Comparison of ENCODE assay signal across 10 cellular contexts in the genomic region with DNA sequence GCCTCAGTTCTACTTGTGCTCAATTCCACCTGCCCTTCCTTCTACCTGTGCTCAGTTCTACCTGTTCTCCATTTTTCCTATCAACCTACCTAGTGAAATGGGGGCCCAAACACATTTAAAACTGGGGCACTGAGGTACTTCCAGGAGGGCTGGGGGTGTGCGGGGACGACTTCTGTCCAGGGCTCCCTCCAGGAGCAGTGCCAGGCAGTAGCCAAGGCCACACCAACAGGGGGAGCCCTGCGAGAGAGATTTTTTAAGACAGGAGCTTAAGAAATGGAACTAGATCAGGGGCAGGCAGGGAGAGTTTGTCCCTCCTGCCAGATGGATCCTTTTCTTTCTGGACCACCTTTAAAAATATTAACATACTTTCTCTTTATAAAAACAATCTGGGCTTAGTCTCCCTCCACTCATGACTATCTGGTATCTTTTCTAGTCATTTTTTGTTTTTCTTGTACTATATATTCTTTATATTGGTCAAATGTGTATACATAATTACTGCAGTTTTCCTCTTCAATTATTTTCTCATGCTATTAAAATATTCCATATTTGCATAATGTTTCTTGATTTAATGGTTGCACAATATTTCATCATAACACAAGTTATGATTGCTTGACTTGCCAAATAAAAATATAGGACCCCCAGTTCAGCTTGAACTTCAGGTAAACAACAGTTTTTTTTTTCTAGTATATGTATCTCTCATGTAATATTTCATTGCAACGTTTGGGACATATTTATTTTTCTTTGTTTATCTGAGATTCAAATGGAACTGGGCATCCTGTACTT. TPM values are rescaled to one million over a fixed set of nuclear protein-coding genes. Genes with fewer than 3 reads are reported as not detected.
DNase-seq lines count a peak whose midpoint lies in the region; ATAC-seq and TF ChIP-seq lines count a peak whose summit lies in the region.
"Had no signal": no experiment of that assay in that cellular context is flagged by ENCODE, and none has a peak within 500 bp of the region (broad histone marks: within the 10 kb centered on the region; RNA-seq: fewer than 3 reads in every experiment).

No MANE protein-coding gene starts in this region.

- H3K27ac Mint-ChIP-seq in osteocyte (ENCODE audit: unreplicated experiment) = no peak overlapping the region
- H3K27ac Mint-ChIP-seq: stimulated activated effector memory CD8-positive, alpha-beta T cell treated with anti-CD3 and anti-CD28 coated beads, Interleukin-12 subunit alpha, Interleukin-12 subunit beta, amount 100 ng/mL, for 72 hours had no signal

- H3K4me1 ChIP-seq in HEK293 (ENCODE audit: control insufficient read depth, insufficient read depth, low read length) (no peaks in the 10 kb centered on the region), esophagus squamous epithelium (no peaks in the 10 kb centered on the region)

- H3K27me3 Mint-ChIP-seq in osteocyte (ENCODE audit: unreplicated experiment) = no peaks in the 10 kb centered on the region

- H3K27ac ChIP-seq in HEK293 (ENCODE audit: extremely low read depth, low read depth, low read length) = no peak overlapping the region
- H3K27ac ChIP-seq in esophagus squamous epithelium = no peak overlapping the region

- H3K36me3 ChIP-seq in HEK293 (ENCODE audit: control insufficient read depth in 2 of 2, insufficient read depth in 1 of 2, low read length in 2 of 2) (peaks cover 0 to 4% of the 10 kb centered on the region in 2 experiments; a peak in 1 of 3 replicates), esophagus squamous epithelium (peaks cover 0 to 16% (median 0%) of the 10 kb centered on the region in 3 donors)

- H3K9me3 ChIP-seq in HEK293 (ENCODE audit: control insufficient read depth, insufficient read depth, low read depth, low read length) (no peaks in the 10 kb centered on the region), esophagus squamous epithelium (no peaks in the 10 kb centered on the region)

- TF ChIP-seq CTCF in AG10803 (conservative IDR thresholded peaks at IDR 0.05; ENCODE audit: low read length) = peak; percentile 60
- TF ChIP-seq CTCF in HEK293 (tag by site-specific recombination; IDR thresholded peaks at IDR 0.05) = no peak
- peak; percentile 62 for TF ChIP-seq CTCF in osteocyte (IDR thresholded peaks at IDR 0.05)
- TF ChIP-seq CTCF in esophagus squamous epithelium (IDR thresholded peaks at IDR 0.05) = peak in 2 of 6 experiments; percentile 30 to 48

- DNase-seq in AG10803 (ENCODE audit: low read depth) = peak; percentile 31
- peak; percentile 47 for DNase-seq in SKM-1 treated with dmso at 0.1 percent for 144 hours (lab: John Stamatoyannopoulos, UW; ENCODE audit: unreplicated experiment)
- peak; percentile 12 to 27 for DNase-seq in erythroblast (lab: John Stamatoyannopoulos, UW)
- no peak for DNase-seq in osteocyte (ENCODE audit: extremely low spot score, unreplicated experiment)
- no peak for DNase-seq in SHP77 treated with DMSO at 0.1 percent for 48 hours (lab: John Stamatoyannopoulos, UW)
- no peak for DNase-seq in esophagus squamous epithelium (lab: John Stamatoyannopoulos, UW)

- intact Hi-C loops in esophagus squamous epithelium (cut with DNase I) = no loop called here

- POLR2A ChIA-PET in HEK293 (lab: Yijun Ruan, JAX) = no interaction called here

- CTCF ChIA-PET in HEK293 (lab: Yijun Ruan, JAX) = interaction anchor here (0.5 to 1.8 kb wide), 19 partner anchors 10 to 707 kb away, joined by 3 to 8 read pairs (median 3); no protein-coding TSS in a partner anchor

- WGBS in esophagus squamous epithelium, 2 donors = 39 to 47% methylated on average over 2 to 4 of the region's 4 CpGs

- ATAC-seq in HG03095 (IDR thresholded peaks at IDR 0.05; ENCODE audit: unreplicated experiment) = no peak
- ATAC-seq: stimulated activated effector memory CD8-positive, alpha-beta T cell treated with anti-CD3 and anti-CD28 coated beads, Interleukin-12 subunit alpha, Interleukin-12 subunit beta, amount 100 ng/mL, for 72 hours had no signal

- H3K4me1 Mint-ChIP-seq in osteocyte (ENCODE audit: unreplicated experiment) = peaks cover 2% of the 10 kb centered on the region
- H3K4me1 Mint-ChIP-seq: stimulated activated effector memory CD8-positive, alpha-beta T cell treated with anti-CD3 and anti-CD28 coated beads, Interleukin-12 subunit alpha, Interleukin-12 subunit beta, amount 100 ng/mL, for 72 hours had no signal

- no peaks in the 10 kb centered on the region for H3K9me3 Mint-ChIP-seq in osteocyte (ENCODE audit: unreplicated experiment)
- H3K9me3 Mint-ChIP-seq: stimulated activated effector memory CD8-positive, alpha-beta T cell treated with anti-CD3 and anti-CD28 coated beads, Interleukin-12 subunit alpha, Interleukin-12 subunit beta, amount 100 ng/mL, for 72 hours had no signal

- no peaks in the 10 kb centered on the region for H3K27me3 ChIP-seq in esophagus squamous epithelium

- no peak overlapping the region for H3K4me3 Mint-ChIP-seq in osteocyte (ENCODE audit: unreplicated experiment)
- H3K4me3 Mint-ChIP-seq: stimulated activated effector memory CD8-positive, alpha-beta T cell treated with anti-CD3 and anti-CD28 coated beads, Interleukin-12 subunit alpha, Interleukin-12 subunit beta, amount 100 ng/mL, for 72 hours had no signal

- H3K4me3 ChIP-seq in AG10803 (ENCODE audit: low read length) (no peak overlapping the region), HEK293 (ENCODE audit: low read depth, low read length) (no peak overlapping the region), esophagus squamous epithelium (no peak overlapping the region)

- H3K36me3 Mint-ChIP-seq in osteocyte (ENCODE audit: unreplicated experiment) = peaks cover 14% of the 10 kb centered on the region
- H3K36me3 Mint-ChIP-seq: stimulated activated effector memory CD8-positive, alpha-beta T cell treated with anti-CD3 and anti-CD28 coated beads, Interleukin-12 subunit alpha, Interleukin-12 subunit beta, amount 100 ng/mL, for 72 hours had no signal

- TF ChIP-seq POLR2A in erythroblast (IDR thresholded peaks at IDR 0.05; ENCODE audit: low read length) (no peak), esophagus squamous epithelium (IDR thresholded peaks at IDR 0.05) (no peak)

TF ChIP-seq in HEK293, 187 proteins besides CTCF, POLR2A, EP300 and RAD21:
- TF ChIP-seq ZNF654 (tag by site-specific recombination; IDR thresholded peaks at IDR 0.05; ENCODE audit: low read depth) (0 out of 2 replicates have a peak, but pooled peaks have one; percentile 18), ZNF175 (tag by site-specific recombination; IDR thresholded peaks at IDR 0.05) (no peak)

RNA-seq across cellular contexts. Expression of a gene that starts 47.3 kb away (rescaled TPM):
- total RNA-seq in osteocyte (4.6 and 5.3 TPM in 2 replicates), esophagus squamous epithelium (under 1 TPM in 1 of 4 donors, not detected in 3; 0.19 TPM)
- total RNA-seq: dermis microvascular lymphatic vessel endothelial cell had no signal

Comparison
In these comparisons a context has a peak if more than half of its experiments do, and no peak if none do; other contexts are left out.
1. DNase-seq: peak in AG10803 (single experiment), SKM-1 treated with dmso at 0.1 percent for 144 hours (single experiment) and erythroblast (2 of 2); none in osteocyte (single experiment), SHP77 treated with DMSO at 0.1 percent for 48 hours (single experiment) and esophagus squamous epithelium (single experiment).